In genomic region chr11:2580444-2581050, GRCh38 we compare ENCODE assay signal across 10 cellular contexts.
DNase-seq lines count a peak whose midpoint lies in the region; ATAC-seq and TF ChIP-seq lines count a peak whose summit lies in the region.
"Had no signal": no experiment of that assay in that cellular context is flagged by ENCODE, and none has a peak within 500 bp of the region (broad histone marks: within the 10 kb centered on the region; RNA-seq: fewer than 3 reads in every experiment).

No MANE protein-coding gene starts in this region.

- H3K27ac ChIP-seq in body of pancreas (no peak overlapping the region), mesenchymal stem cell (ENCODE audit: low read length, poor library complexity, severe bottlenecking) (no peak overlapping the region), tibial artery (no peak overlapping the region)

- TF ChIP-seq CTCF in body of pancreas (IDR thresholded peaks at IDR 0.05) (no peak), tibial artery (IDR thresholded peaks at IDR 0.05) (no peak)

- H4K91ac ChIP-seq in mesenchymal stem cell (ENCODE audit: low read length), result peak overlapping the region; percentile 4

- H2BK5ac ChIP-seq in mesenchymal stem cell (ENCODE audit: low read depth, low read length, poor library complexity, severe bottlenecking), result no peak overlapping the region

- no peak overlapping the region for H2AFZ ChIP-seq in mesenchymal stem cell (ENCODE audit: low read depth, low read length)

- no peak overlapping the region for H4K8ac ChIP-seq in mesenchymal stem cell (ENCODE audit: low read length)

- no peak overlapping the region for H2BK120ac ChIP-seq in mesenchymal stem cell (ENCODE audit: low read depth, low read length)

- no peak overlapping the region for H2BK12ac ChIP-seq in mesenchymal stem cell (ENCODE audit: low read length in 2 of 2)

- H3K9ac ChIP-seq in mesenchymal stem cell (ENCODE audit: low read length), result no peak overlapping the region

- H3K4me3 Mint-ChIP-seq in activated naive CD4-positive, alpha-beta T cell treated with anti-CD3 and anti-CD28 coated beads, Interleukin-2, amount 10 ng/mL, durations not matched to agents 7 days and 5 days, result no peak overlapping the region
- H3K4me3 Mint-ChIP-seq: HFFc6 had no signal

- H3K18ac ChIP-seq in mesenchymal stem cell (ENCODE audit: low read depth in 1 of 2, low read length in 2 of 2), result no peak overlapping the region

- no peak for TF ChIP-seq POLR2A in body of pancreas (IDR thresholded peaks at IDR 0.05)

- H3K36me3 Mint-ChIP-seq in activated naive CD4-positive, alpha-beta T cell treated with anti-CD3 and anti-CD28 coated beads, Interleukin-2, amount 10 ng/mL, durations not matched to agents 7 days and 5 days, result no peaks in the 10 kb centered on the region

- H3K4me3 ChIP-seq in body of pancreas, result no peak overlapping the region
- no peak overlapping the region for H3K4me3 ChIP-seq in mesenchymal stem cell (ENCODE audit: insufficient read depth in 1 of 2, low read depth in 1 of 2, low read length in 2 of 2)
- no peak overlapping the region for H3K4me3 ChIP-seq in tibial artery

- intact Hi-C loops in body of pancreas (cut with DNase I) (no loop called here), tibial artery (cut with DNase I; ENCODE audit: low total_unique reads) (no loop called here)

- H3K27me3 ChIP-seq in body of pancreas (no peaks in the 10 kb centered on the region), mesenchymal stem cell (ENCODE audit: control insufficient read depth in 1 of 2, insufficient read depth in 1 of 2, low read length in 2 of 2) (peaks cover 4 to 12% of the 10 kb centered on the region in 2 experiments), tibial artery (no peaks in the 10 kb centered on the region)

- no peak overlapping the region for H3K23ac ChIP-seq in mesenchymal stem cell (ENCODE audit: low read length in 2 of 2)

- CTCF ChIA-PET in activated naive CD4-positive, alpha-beta T cell treated with anti-CD3 and anti-CD28 coated beads, Interleukin-2, amount 10 ng/mL, durations not matched to agents 7 days and 5 days (lab: Charles Lee), result no interaction called here

- no peaks in the 10 kb centered on the region for H3K9me3 Mint-ChIP-seq in activated naive CD4-positive, alpha-beta T cell treated with anti-CD3 and anti-CD28 coated beads, Interleukin-2, amount 10 ng/mL, durations not matched to agents 7 days and 5 days
- H3K9me3 Mint-ChIP-seq: HFFc6 had no signal

- DNase-seq in activated naive CD4-positive, alpha-beta T cell treated with anti-CD3 and anti-CD28 coated beads, Interleukin-2, amount 10 ng/mL, durations not matched to agents 7 days and 5 days, result peak; percentile 10
- no peak for DNase-seq in activated naive CD4-positive, alpha-beta T cell treated with Interleukin-2 at 50 U/mL for 16 hours
- DNase-seq in body of pancreas (peak; percentile 0 to 9 (median 6)), mesenchymal stem cell (no peak), tibial artery (peak; percentile 17 to 59), NOMO-1 treated with dmso at 0.1 percent for 144 hours (lab: John Stamatoyannopoulos, UW; ENCODE audit: unreplicated experiment) (no peak)
- DNase-seq: activated CD4-positive, alpha-beta T cell treated with anti-CD3 and anti-CD28 coated beads, Interleukin-2, amount 50 U/mL, for 4 hours; HFFc6 had no signal

- no peaks in the 10 kb centered on the region for H3K4me1 Mint-ChIP-seq in activated naive CD4-positive, alpha-beta T cell treated with anti-CD3 and anti-CD28 coated beads, Interleukin-2, amount 10 ng/mL, durations not matched to agents 7 days and 5 days

- H3K27ac Mint-ChIP-seq in activated naive CD4-positive, alpha-beta T cell treated with anti-CD3 and anti-CD28 coated beads, Interleukin-2, amount 10 ng/mL, durations not matched to agents 7 days and 5 days, result no peak overlapping the region
- H3K27ac Mint-ChIP-seq: HFFc6 had no signal

- ATAC-seq in body of pancreas, result no peak
- no peak for ATAC-seq in HG03354 (IDR thresholded peaks at IDR 0.05; ENCODE audit: poor library complexity, severe bottlenecking, unreplicated experiment)
- ATAC-seq in HG03520 (IDR thresholded peaks at IDR 0.05; ENCODE audit: unreplicated experiment), result no peak

- no peaks in the 10 kb centered on the region for H3K4me1 ChIP-seq in body of pancreas
- peaks cover 39% of the 10 kb centered on the region for H3K4me1 ChIP-seq in mesenchymal stem cell (ENCODE audit: control insufficient read depth, insufficient read depth, low read depth, low read length)
- H3K4me1 ChIP-seq in tibial artery, result peaks cover 0 to 6% (median 0%) of the 10 kb centered on the region in 4 donors

- H2AK5ac ChIP-seq in mesenchymal stem cell (ENCODE audit: low read length, severe bottlenecking), result no peak overlapping the region

- no peak overlapping the region for H2BK15ac ChIP-seq in mesenchymal stem cell (ENCODE audit: low read depth, poor library complexity, severe bottlenecking)

- no peak overlapping the region for H3K4me2 ChIP-seq in mesenchymal stem cell (ENCODE audit: low read length, poor library complexity, severe bottlenecking)

- H3K27me3 Mint-ChIP-seq in activated naive CD4-positive, alpha-beta T cell treated with anti-CD3 and anti-CD28 coated beads, Interleukin-2, amount 10 ng/mL, durations not matched to agents 7 days and 5 days, result no peaks in the 10 kb centered on the region

- peaks cover 0 to 1% of the 10 kb centered on the region in 2 donors for H3K36me3 ChIP-seq in body of pancreas (replicated peaks in 1 of 2; ENCODE audit: insufficient read depth in 1 of 2, low read depth in 2 of 2)
- H3K36me3 ChIP-seq in mesenchymal stem cell (ENCODE audit: control insufficient read depth in 1 of 2, insufficient read depth in 2 of 2, low read depth in 1 of 2, low read length in 2 of 2), result no peaks in the 10 kb centered on the region
- no peaks in the 10 kb centered on the region for H3K36me3 ChIP-seq in tibial artery

- H3K14ac ChIP-seq in mesenchymal stem cell (ENCODE audit: low read length in 2 of 2), result no peak overlapping the region

- H3K4ac ChIP-seq in mesenchymal stem cell (ENCODE audit: low read depth in 1 of 2, low read length in 2 of 2), result no peak overlapping the region

- WGBS in body of pancreas, 2 donors, result 88 to 91% methylated on average over 13 to 18 of the region's 18 CpGs
- WGBS in mesenchymal stem cell, result 88% methylated on average over 18 of the region's 18 CpGs

- H3K9me3 ChIP-seq in body of pancreas (no peaks in the 10 kb centered on the region), mesenchymal stem cell (ENCODE audit: control insufficient read depth, low read length) (no peaks in the 10 kb centered on the region), tibial artery (no peaks in the 10 kb centered on the region)

- no peaks in the 10 kb centered on the region for H3K79me1 ChIP-seq in mesenchymal stem cell (replicated peaks; ENCODE audit: low read length, poor library complexity, severe bottlenecking)

Comparison
In these comparisons a context has a peak if more than half of its experiments do, and no peak if none do; other contexts are left out.
1. DNase-seq: peak in activated naive CD4-positive, alpha-beta T cell treated with anti-CD3 and anti-CD28 coated beads, Interleukin-2, amount 10 ng/mL, durations not matched to agents 7 days and 5 days (single experiment), body of pancreas (4 of 4) and tibial artery (2 of 2); none in activated naive CD4-positive, alpha-beta T cell treated with Interleukin-2 at 50 U/mL for 16 hours (single experiment), mesenchymal stem cell (single experiment) and NOMO-1 treated with dmso at 0.1 percent for 144 hours (single experiment).